ENCODE assay signal across 10 cellular contexts in the genomic region with DNA sequence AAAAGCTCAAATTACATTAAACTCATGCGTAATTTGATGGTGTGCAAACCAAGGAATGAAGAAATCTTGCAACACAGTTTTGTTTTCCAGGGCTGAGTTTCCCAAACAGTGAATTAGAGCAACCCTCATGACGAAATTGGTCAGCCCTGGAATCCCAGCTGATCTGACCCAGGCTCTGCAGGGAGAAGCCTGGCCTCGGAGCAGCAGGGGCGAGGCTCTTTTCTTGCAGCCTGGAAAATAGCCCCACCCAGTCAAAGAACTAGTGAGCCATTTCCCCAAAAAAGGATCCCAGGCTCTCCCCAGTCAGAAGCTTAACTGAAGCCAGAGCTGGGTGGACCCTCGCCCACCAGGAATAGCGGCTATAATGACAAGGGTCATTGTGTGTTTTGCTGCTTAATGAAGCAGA.
DNase-seq lines count a peak whose midpoint lies in the region.
"Had no signal": no experiment of that assay in that cellular context is flagged by ENCODE, and none has a peak within 500 bp of the region (broad histone marks: within the 10 kb centered on the region; RNA-seq: fewer than 3 reads in every experiment).

No MANE protein-coding gene starts in this region.

- no peak overlapping the region for H3K4me3 ChIP-seq in MG63

- DNase-seq in MG63: peak; percentile 75
- DNase-seq in fibroblast of gingiva (ENCODE audit: low read depth): peak; percentile 99
- peak; percentile 87 for DNase-seq in myocyte (ENCODE audit: low read depth)
- peak; percentile 55 for DNase-seq in ureter (ENCODE audit: low spot score)
- no peak for DNase-seq in DMS 273 treated with DMSO at 0.1 percent for 48 hours (lab: John Stamatoyannopoulos, UW)
- no peak for DNase-seq in MV-4-11 (lab: John Stamatoyannopoulos, UW)
- DNase-seq in SIG-M5 (lab: John Stamatoyannopoulos, UW): no peak
- DNase-seq: activated naive CD4-positive, alpha-beta T cell treated with anti-CD3 and anti-CD28 coated beads for 36 hours; NCI-H524 treated with DMSO at 0.1 percent for 48 hours; T1000 had no signal

- H3K27me3 ChIP-seq in MG63: no peaks in the 10 kb centered on the region

- no peaks in the 10 kb centered on the region for H3K9me3 ChIP-seq in MG63

- H3K36me3 ChIP-seq in MG63: no peaks in the 10 kb centered on the region

Comparison
In these comparisons a context has a peak if more than half of its experiments do, and no peak if none do; other contexts are left out.
1. DNase-seq: peak in MG63 (single experiment), fibroblast of gingiva (single experiment), myocyte (single experiment) and ureter (single experiment); none in DMS 273 treated with DMSO at 0.1 percent for 48 hours (single experiment), MV-4-11 (single experiment) and SIG-M5 (single experiment).